Comparison of ENCODE assay signal across 12 cellular contexts in genomic region chr19:51098366-51099069, GRCh38. TPM values are rescaled to one million over a fixed set of nuclear protein-coding genes. Genes with fewer than 3 reads are reported as not detected.
A peak's percentile ranks its signal among the peaks of the same experiment; 100 is the strongest.
DNase-seq lines count a peak whose midpoint lies in the region; ATAC-seq and TF ChIP-seq lines count a peak whose summit lies in the region.
"Had no signal": no experiment of that assay in that cellular context is flagged by ENCODE, and none has a peak within 500 bp of the region (broad histone marks: within the 10 kb centered on the region; RNA-seq: fewer than 3 reads in every experiment).

No MANE protein-coding gene starts in this region.

- no peak overlapping the region for H3K4me3 ChIP-seq in CD8-positive, alpha-beta T cell (ENCODE audit: low read depth, low read length)
- H3K4me3 ChIP-seq in fibroblast of mammary gland (ENCODE audit: control insufficient read depth, low read depth, low read length) (no peak overlapping the region), osteoblast (ENCODE audit: insufficient read depth, low read length) (no peak overlapping the region), SK-N-SH (ENCODE audit: low read depth in 2 of 2, low read length in 1 of 2) (no peak overlapping the region), suprapubic skin (no peak overlapping the region)

- H3K36me3 ChIP-seq in CD8-positive, alpha-beta T cell (ENCODE audit: insufficient read depth, low read length): peaks cover 12% of the 10 kb centered on the region
- H3K36me3 ChIP-seq in osteoblast (ENCODE audit: insufficient read depth, low read length): peaks cover 21% of the 10 kb centered on the region
- peaks cover 11 to 30% of the 10 kb centered on the region in 2 experiments for H3K36me3 ChIP-seq in SK-N-SH (replicated peaks in 1 of 2; ENCODE audit: control insufficient read depth in 1 of 2, insufficient read depth in 2 of 2, low read length in 1 of 2)
- H3K36me3 ChIP-seq in suprapubic skin: peaks cover 37% of the 10 kb centered on the region

- no peaks in the 10 kb centered on the region for H3K27me3 ChIP-seq in CD8-positive, alpha-beta T cell (ENCODE audit: insufficient read depth, low read length)
- no peaks in the 10 kb centered on the region for H3K27me3 ChIP-seq in osteoblast (ENCODE audit: insufficient read depth, low read length)
- no peaks in the 10 kb centered on the region for H3K27me3 ChIP-seq in SK-N-SH (ENCODE audit: insufficient read depth)
- no peaks in the 10 kb centered on the region for H3K27me3 ChIP-seq in suprapubic skin

- H2AFZ ChIP-seq in osteoblast (ENCODE audit: low read length): no peak overlapping the region
- no peak overlapping the region for H2AFZ ChIP-seq in SK-N-SH (ENCODE audit: low read depth)

- no peak for TF ChIP-seq RAD21 in SK-N-SH (IDR thresholded peaks at IDR 0.05; ENCODE audit: low read length)

- TF ChIP-seq CTCF in CD8-positive, alpha-beta T cell (IDR thresholded peaks at IDR 0.05): no peak
- TF ChIP-seq CTCF in fibroblast of mammary gland (conservative IDR thresholded peaks at IDR 0.05; ENCODE audit: control insufficient read depth, insufficient read depth, low read depth, low read length) (no peak), osteoblast (IDR thresholded peaks at IDR 0.05; ENCODE audit: extremely low read depth, low read depth, low read length) (no peak), SK-N-SH (IDR thresholded peaks at IDR 0.05) (no peak), suprapubic skin (IDR thresholded peaks at IDR 0.05) (no peak)

- peaks cover 37% of the 10 kb centered on the region for H3K4me1 Mint-ChIP-seq in CD8-positive, alpha-beta T cell (ENCODE audit: low read depth)

- TF ChIP-seq EP300 in SK-N-SH (IDR thresholded peaks at IDR 0.05; ENCODE audit: borderline replicate concordance in 1 of 2, low read depth in 1 of 2, low read length in 1 of 2): no peak
- TF ChIP-seq EP300 in suprapubic skin (IDR thresholded peaks at IDR 0.05): no peak

- POLR2A ChIA-PET in CD8-positive, alpha-beta T cell (lab: Charles Lee): no interaction called here
- POLR2A ChIA-PET in SK-N-SH (lab: Yijun Ruan, JAX): no interaction called here

- H3K4me3 Mint-ChIP-seq in CD8-positive, alpha-beta T cell: peak overlapping the region; percentile 54

- H3K79me2 ChIP-seq in osteoblast (ENCODE audit: insufficient read depth, low read length): peaks cover 18% of the 10 kb centered on the region
- H3K79me2 ChIP-seq in SK-N-SH (ENCODE audit: insufficient read depth): peaks cover 14% of the 10 kb centered on the region; the same call in 1 of the 2 replicates

- H3K9me2 ChIP-seq in SK-N-SH: no peaks in the 10 kb centered on the region

- no peak overlapping the region for H3K27ac Mint-ChIP-seq in CD8-positive, alpha-beta T cell
- H3K27ac Mint-ChIP-seq: activated naive CD8-positive, alpha-beta T cell had no signal

- peak in 5 of 7 experiments; percentile 24 to 73 (median 54) for DNase-seq in CD8-positive, alpha-beta T cell
- peak; percentile 52 for DNase-seq in activated CD8-positive, alpha-beta memory T cell treated with anti-CD3 and anti-CD28 coated beads, Interleukin-2, amount 50 U/mL, for 4 hours
- peak; percentile 32 for DNase-seq in fibroblast of mammary gland (ENCODE audit: low read depth)
- DNase-seq in osteoblast (ENCODE audit: insufficient read length, low spot score, missing footprints): peak; percentile 43
- DNase-seq in GF-D8 (lab: John Stamatoyannopoulos, UW): no peak
- no peak for DNase-seq in SK-N-SH
- DNase-seq in NCI-H1092 (lab: John Stamatoyannopoulos, UW): no peak
- no peak for DNase-seq in suprapubic skin (ENCODE audit: low spot score in 2 of 2)
- DNase-seq: NCI-H2227 treated with DMSO at 0.1 percent for 48 hours had no signal

- H3K9ac ChIP-seq in SK-N-SH: no peak overlapping the region
- H3K9ac ChIP-seq: KMS-11 had no signal

- ATAC-seq in CD8-positive, alpha-beta T cell: peak; percentile 90

- peaks cover 48% of the 10 kb centered on the region for H4K20me1 ChIP-seq in osteoblast (ENCODE audit: insufficient read depth, low read length)
- peaks cover 19% of the 10 kb centered on the region; the same call in 1 of the 2 replicates for H4K20me1 ChIP-seq in SK-N-SH (ENCODE audit: insufficient read depth)

- no peaks in the 10 kb centered on the region for H3K9me3 ChIP-seq in CD8-positive, alpha-beta T cell (ENCODE audit: low read length)
- no peaks in the 10 kb centered on the region for H3K9me3 ChIP-seq in osteoblast (ENCODE audit: low read depth, low read length)
- no peaks in the 10 kb centered on the region for H3K9me3 ChIP-seq in SK-N-SH
- no peaks in the 10 kb centered on the region for H3K9me3 ChIP-seq in suprapubic skin

- no peaks in the 10 kb centered on the region for H3F3A ChIP-seq in SK-N-SH (replicated peaks; ENCODE audit: insufficient read depth)

- no peaks in the 10 kb centered on the region for H3K27me3 Mint-ChIP-seq in CD8-positive, alpha-beta T cell (ENCODE audit: low read depth)
- H3K27me3 Mint-ChIP-seq: activated naive CD8-positive, alpha-beta T cell had no signal

- no peak for TF ChIP-seq POLR2A in suprapubic skin (IDR thresholded peaks at IDR 0.05)

- no peak overlapping the region for H3K27ac ChIP-seq in CD8-positive, alpha-beta T cell (ENCODE audit: low read depth, low read length)
- H3K27ac ChIP-seq in osteoblast (ENCODE audit: low read depth, low read length) (no peak overlapping the region), SK-N-SH (ENCODE audit: low read depth in 2 of 2, low read length in 1 of 2) (no peak overlapping the region), suprapubic skin (no peak overlapping the region)
- H3K27ac ChIP-seq: KMS-11 had no signal

- H3K36me3 Mint-ChIP-seq in CD8-positive, alpha-beta T cell: peaks cover 61% of the 10 kb centered on the region

- no peaks in the 10 kb centered on the region for H3K9me3 Mint-ChIP-seq in CD8-positive, alpha-beta T cell

- CTCF ChIA-PET in CD8-positive, alpha-beta T cell (lab: Charles Lee): interaction anchor here (0.6 to 1.0 kb wide), 2 partner anchors 71 to 151 kb away, joined by 3 read pairs; no protein-coding TSS in a partner anchor
- CTCF ChIA-PET in SK-N-SH (lab: Yijun Ruan, JAX): no interaction called here

- intact Hi-C loops in CD8-positive, alpha-beta T cell (cut with DNase I, micrococcal nuclease): no loop called here

- WGBS in SK-N-SH (ENCODE audit: low lambda C conversion rate): 96% methylated on average over 32 of the region's 80 CpGs
- WGBS in suprapubic skin: 88% methylated on average over 21 of the region's 80 CpGs

- H3K4me2 ChIP-seq in osteoblast (ENCODE audit: insufficient read depth, low read length) (no peak overlapping the region), SK-N-SH (no peak overlapping the region)
- H3K4me2 ChIP-seq: KMS-11 had no signal

- peaks cover 21% of the 10 kb centered on the region for H3K4me1 ChIP-seq in CD8-positive, alpha-beta T cell (ENCODE audit: insufficient read depth, low read length)
- H3K4me1 ChIP-seq in osteoblast (ENCODE audit: insufficient read depth, low read length) (peaks cover 6% of the 10 kb centered on the region), SK-N-SH (ENCODE audit: control insufficient read depth in 1 of 2, insufficient read depth in 2 of 2, low read depth in 1 of 2, low read length in 1 of 2) (no peaks in the 10 kb centered on the region; a peak in 1 of 4 replicates), suprapubic skin (peaks cover 25% of the 10 kb centered on the region)

TF ChIP-seq in SK-N-SH, 30 proteins besides CTCF, POLR2A, EP300 and RAD21 (continues in another document):
- TF ChIP-seq MAX (IDR thresholded peaks at IDR 0.05; ENCODE audit: low read depth) (no peak), USF2 (IDR thresholded peaks at IDR 0.05; ENCODE audit: borderline replicate concordance, low read depth, low read length) (no peak)

RNA-seq across cellular contexts. Expression of gene CTU1, which starts 9.7 kb away (rescaled TPM):
- total RNA-seq in CD8-positive, alpha-beta T cell: 1 to 10 TPM; 1.7 TPM
- 4.1 and 4.3 TPM in 2 replicates for total RNA-seq in osteoblast
- polyA plus RNA-seq in SK-N-SH (2012; rRNA removed): 7.2 and 8.8 TPM in 2 replicates
- 3.3 and 5.7 TPM in 2 replicates for polyA plus RNA-seq in SK-N-SH (2012; cell fraction: cytosol; rRNA removed)
- 17.0 and 23.2 TPM in 2 replicates for polyA plus RNA-seq in SK-N-SH (2012; cell fraction: nucleus; rRNA removed)
- total RNA-seq in suprapubic skin: 10 to 100 TPM in 3 of 4 donors, 1 to 10 TPM in 1; 7.7 to 14.6 (median 12.9) TPM

RNA-seq across cellular contexts. Expression of gene KLK14, which starts 15.8 kb away (rescaled TPM):
- not detected for total RNA-seq in CD8-positive, alpha-beta T cell
- total RNA-seq in osteoblast (not detected in 2 replicates), suprapubic skin (10 to 100 TPM in 1 of 4 donors, 1 to 10 TPM in 3; 3.8 to 22.8 (median 5.2) TPM)
- 0.19 and 0.26 TPM in 2 replicates for polyA plus RNA-seq in SK-N-SH (2012; rRNA removed)
- 0.04 TPM in 1 of 2 replicates, not detected in the other for polyA plus RNA-seq in SK-N-SH (2012; cell fraction: cytosol; rRNA removed)
- polyA plus RNA-seq in SK-N-SH (2012; cell fraction: nucleus; rRNA removed): 1.5 and 1.8 TPM in 2 replicates

RNA-seq across cellular contexts. Expression of gene SIGLEC9, which starts 26.2 kb away (rescaled TPM):
- total RNA-seq in CD8-positive, alpha-beta T cell: under 1 TPM; 0.44 to 0.54 TPM
- total RNA-seq in osteoblast (under 0.01 TPM in 1 of 2 replicates, not detected in the other), suprapubic skin (1 to 10 TPM in 1 of 4 donors, under 1 TPM in 2, not detected in 1; 0.68 to 1.3 (median 0.83) TPM)
- polyA plus RNA-seq in SK-N-SH (2012; rRNA removed): not detected in 2 replicates
- polyA plus RNA-seq in SK-N-SH (2012; cell fraction: cytosol; rRNA removed): 0.01 TPM in 2 replicates
- polyA plus RNA-seq in SK-N-SH (2012; cell fraction: nucleus; rRNA removed): not detected in 2 replicates
- polyA plus RNA-seq: BJ had no signal

RNA-seq across cellular contexts. Expression of gene KLK13, which starts 33.6 kb away (rescaled TPM):
- not detected for total RNA-seq in CD8-positive, alpha-beta T cell
- total RNA-seq in osteoblast: not detected in 2 replicates
- polyA plus RNA-seq in SK-N-SH (2012; rRNA removed): not detected in 2 replicates
- not detected in 2 replicates for polyA plus RNA-seq in SK-N-SH (2012; cell fraction: cytosol; rRNA removed)
- polyA plus RNA-seq in SK-N-SH (2012; cell fraction: nucleus; rRNA removed): not detected in 2 replicates
- 10 to 100 TPM in 3 of 4 donors, 1 to 10 TPM in 1; 6.6 to 23.5 (median 16.5) TPM for total RNA-seq in suprapubic skin
- polyA plus RNA-seq: BJ had no signal

RNA-seq across cellular contexts. Expression of gene SIGLEC7, which starts 43.6 kb away (rescaled TPM):
- not detected for total RNA-seq in CD8-positive, alpha-beta T cell
- not detected in 2 replicates for total RNA-seq in osteoblast
- polyA plus RNA-seq in SK-N-SH (2012; rRNA removed): not detected in 2 replicates
- not detected in 2 replicates for polyA plus RNA-seq in SK-N-SH (2012; cell fraction: cytosol; rRNA removed)
- polyA plus RNA-seq in SK-N-SH (2012; cell fraction: nucleus; rRNA removed): not detected in 2 replicates
- total RNA-seq in suprapubic skin: not detected
- polyA plus RNA-seq: BJ had no signal

Comparison
In these comparisons a context has a peak if more than half of its experiments do, and no peak if none do; other contexts are left out.
1. DNase-seq: peak in CD8-positive, alpha-beta T cell (5 of 7), activated CD8-positive, alpha-beta memory T cell treated with anti-CD3 and anti-CD28 coated beads, Interleukin-2, amount 50 U/mL, for 4 hours (single experiment), fibroblast of mammary gland (single experiment) and osteoblast (single experiment); none in GF-D8 (single experiment), SK-N-SH (single experiment), NCI-H1092 (single experiment) and suprapubic skin (0 of 2).